9 cellular contexts compared by ENCODE assay signal in the genomic region with DNA sequence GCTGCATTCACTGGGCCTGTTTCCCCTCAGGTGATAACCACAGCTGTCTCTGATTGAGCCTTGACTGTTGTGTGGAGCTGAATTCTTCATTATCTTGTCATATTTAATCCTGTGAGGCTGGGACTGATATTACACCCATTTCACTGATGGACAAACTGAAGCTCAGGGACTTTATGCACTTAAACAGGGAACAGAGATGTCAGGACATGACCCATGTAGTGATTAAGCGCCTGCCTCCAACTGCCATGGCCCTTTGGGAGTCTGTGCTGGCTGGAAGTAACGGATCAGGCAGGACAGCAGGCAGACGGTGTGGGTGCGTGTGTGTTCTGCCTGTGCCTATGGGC. TPM values are rescaled to one million over a fixed set of nuclear protein-coding genes. Genes with fewer than 3 reads are reported as not detected.
DNase-seq lines count a peak whose midpoint lies in the region; ATAC-seq and TF ChIP-seq lines count a peak whose summit lies in the region.
"Had no signal": no experiment of that assay in that cellular context is flagged by ENCODE, and none has a peak within 500 bp of the region (broad histone marks: within the 10 kb centered on the region; RNA-seq: fewer than 3 reads in every experiment).

No MANE protein-coding gene starts in this region.

- H3K36me3 ChIP-seq in HUES6 (ENCODE audit: control insufficient read depth, insufficient read depth, low read length) (peaks cover 6% of the 10 kb centered on the region; the same call in 1 of the 2 replicates), iPS-20b (ENCODE audit: insufficient read depth, low read depth, low read length) (peaks cover 16% of the 10 kb centered on the region), spleen (peaks cover 0 to 77% (median 22%) of the 10 kb centered on the region in 6 donors), SJCRH30 (no peaks in the 10 kb centered on the region)

- TF ChIP-seq CTCF in spleen (IDR thresholded peaks at IDR 0.05 in 8 of 11, conservative IDR thresholded peaks at IDR 0.05 in 3 of 11): no peak

- peak overlapping the region; percentile 81 for H3K27ac Mint-ChIP-seq in activated naive CD8-positive, alpha-beta T cell

- H3K4me3 ChIP-seq in HUES6 (ENCODE audit: low read depth, low read length) (no peak overlapping the region), iPS-20b (ENCODE audit: low read length) (no peak overlapping the region), spleen (peak overlapping the region in 4 of 8 donors; percentile 8 to 60 (median 24)), SJCRH30 (no peak overlapping the region)

- peak overlapping the region; percentile 15 for H3K27ac ChIP-seq in HUES6 (ENCODE audit: low read depth, low read length)
- peak overlapping the region; percentile 28 for H3K27ac ChIP-seq in iPS-20b (ENCODE audit: low read length)
- peak overlapping the region; percentile 88 to 99 (median 96) for H3K27ac ChIP-seq in spleen
- no peak overlapping the region for H3K27ac ChIP-seq in SJCRH30

- H3K9me3 ChIP-seq in HUES6 (ENCODE audit: control insufficient read depth, insufficient read depth, low read depth, low read length) (no peaks in the 10 kb centered on the region), iPS-20b (ENCODE audit: insufficient read depth, low read depth, low read length) (no peaks in the 10 kb centered on the region), spleen (no peaks in the 10 kb centered on the region), SJCRH30 (replicated peaks) (no peaks in the 10 kb centered on the region)

- H3K9ac ChIP-seq in HUES6 (ENCODE audit: low read length) (no peak overlapping the region), iPS-20b (ENCODE audit: low read depth, low read length) (no peak overlapping the region)

- H3K4me1 Mint-ChIP-seq in activated naive CD8-positive, alpha-beta T cell (ENCODE audit: low read depth): peaks cover 79% of the 10 kb centered on the region

- DNase-seq in spleen (no peak), SJCRH30 (no peak)
- DNase-seq in stimulated activated naive CD4-positive, alpha-beta T cell treated with Interleukin-2 at 50 U/mL for 16 hours (lab: John Stamatoyannopoulos, UW): no peak
- DNase-seq in effector CD4-positive, alpha-beta T cell: no peak

- H3K27me3 Mint-ChIP-seq in activated naive CD8-positive, alpha-beta T cell: no peaks in the 10 kb centered on the region

- H3K4me1 ChIP-seq in HUES6 (ENCODE audit: control insufficient read depth, insufficient read depth, low read length) (peaks cover 83% of the 10 kb centered on the region), iPS-20b (ENCODE audit: insufficient read depth, low read length) (peaks cover 60% of the 10 kb centered on the region), spleen (peaks cover 98 to 100% (median 100%) of the 10 kb centered on the region in 6 donors), SJCRH30 (peaks cover 9% of the 10 kb centered on the region)

- no peak overlapping the region for H3K4me3 Mint-ChIP-seq in activated naive CD8-positive, alpha-beta T cell

- 70 to 81% (median 79%) methylated on average over 4 of the region's 4 CpGs for WGBS in spleen, 5 donors

- TF ChIP-seq POLR2A in spleen (IDR thresholded peaks at IDR 0.05): no peak

- intact Hi-C loops in spleen (cut with DNase I; ENCODE audit: low total_unique reads): no loop called here

- no peaks in the 10 kb centered on the region for H3K9me3 Mint-ChIP-seq in activated naive CD8-positive, alpha-beta T cell (ENCODE audit: low read depth)

- H3K27me3 ChIP-seq in HUES6 (ENCODE audit: control insufficient read depth, insufficient read depth, low read length): no peaks in the 10 kb centered on the region
- H3K27me3 ChIP-seq in iPS-20b (ENCODE audit: insufficient read depth, low read length): no peaks in the 10 kb centered on the region
- H3K27me3 ChIP-seq in spleen (replicated peaks in 1 of 7): no peaks in the 10 kb centered on the region
- no peaks in the 10 kb centered on the region for H3K27me3 ChIP-seq in SJCRH30

- no peak for ATAC-seq in GM18858 (IDR thresholded peaks at IDR 0.05; ENCODE audit: unreplicated experiment)

- H3K36me3 Mint-ChIP-seq in activated naive CD8-positive, alpha-beta T cell: no peaks in the 10 kb centered on the region

RNA-seq across cellular contexts. Expression of a gene that starts 7.5 kb away (rescaled TPM):
- 100 to 1,000 TPM; 276 to 466 (median 385) TPM for total RNA-seq in spleen
- 100 to 1,000 TPM; 147 to 232 (median 170) TPM for polyA plus RNA-seq in spleen
- total RNA-seq in SJCRH30 (2014; rRNA removed; shearing (Covaris generic)): 63.8 and 64.7 TPM in 2 replicates

RNA-seq across cellular contexts. Expression of a gene that starts 25.4 kb away (rescaled TPM):
- 10 to 100 TPM in 1 of 7 donors, 1 to 10 TPM in 6; 2.2 to 13.9 (median 4.5) TPM for total RNA-seq in spleen
- polyA plus RNA-seq in spleen: 10 to 100 TPM in 1 of 3 donors, 1 to 10 TPM in 2; 2.7 to 14.5 (median 3.4) TPM
- total RNA-seq in SJCRH30 (2014; rRNA removed; shearing (Covaris generic)): 3.3 and 4.8 TPM in 2 replicates

RNA-seq across cellular contexts. Expression of a gene that starts 35.4 kb away (rescaled TPM):
- under 1 TPM in 1 of 7 donors, not detected in 6; 0.46 TPM for total RNA-seq in spleen
- under 1 TPM; 0.06 to 0.29 (median 0.20) TPM for polyA plus RNA-seq in spleen
- not detected in 2 replicates for total RNA-seq in SJCRH30 (2014; rRNA removed; shearing (Covaris generic))
- total RNA-seq: SK-MEL-5 had no signal

RNA-seq across cellular contexts. Expression of a gene that starts 38.5 kb away (rescaled TPM):
- total RNA-seq in spleen: not detected
- polyA plus RNA-seq in spleen: under 1 TPM in 2 of 3 donors, not detected in 1; 0.02 to 0.07 TPM
- total RNA-seq in SJCRH30 (2014; rRNA removed; shearing (Covaris generic)): 1.4 and 2.9 TPM in 2 replicates

RNA-seq across cellular contexts. Expression of a gene that starts 48.7 kb away (rescaled TPM):
- total RNA-seq in spleen: 10 to 100 TPM; 40.2 to 67.6 (median 48.0) TPM
- polyA plus RNA-seq in spleen: 10 to 100 TPM; 58.4 to 76.7 (median 74.8) TPM
- 85.3 and 98.8 TPM in 2 replicates for total RNA-seq in SJCRH30 (2014; rRNA removed; shearing (Covaris generic))
